ENCODE assay signal across 17 cellular contexts in the genomic region with DNA sequence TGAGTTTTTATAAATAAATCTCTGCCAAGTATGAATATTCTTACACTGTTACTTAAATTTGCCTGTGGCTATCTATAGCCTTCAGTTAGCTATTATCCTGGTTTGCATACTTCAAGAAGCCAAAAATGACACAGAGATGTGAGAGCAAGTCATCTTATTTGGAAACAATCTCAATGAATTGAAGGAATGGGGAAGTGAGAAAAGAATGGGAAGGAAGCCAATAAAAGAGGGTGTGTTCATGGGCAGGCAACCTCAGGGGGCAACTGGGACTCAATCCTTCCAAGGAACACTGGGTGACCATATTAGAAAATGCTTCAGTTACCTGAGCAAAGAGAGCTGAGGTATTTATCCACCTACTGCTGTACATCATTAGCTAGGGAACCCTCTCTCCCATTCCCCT. TPM values are rescaled to one million over a fixed set of nuclear protein-coding genes. Genes with fewer than 3 reads are reported as not detected.
"Had no signal": no experiment of that assay in that cellular context is flagged by ENCODE, and none has a peak within 500 bp of the region (broad histone marks: within the 10 kb centered on the region; RNA-seq: fewer than 3 reads in every experiment).

No MANE protein-coding gene starts in this region.

- DNase-seq: activated CD4-positive, alpha-beta T cell treated with anti-CD3 and anti-CD28 coated beads for 1 hour; activated CD4-positive, alpha-beta T cell treated with anti-CD3 and anti-CD28 coated beads, Interleukin-2, amount 50 U/mL, for 48 hours; activated CD8-positive, alpha-beta memory T cell treated with anti-CD3 and anti-CD28 coated beads, Interleukin-2, amount 10 ng/mL, durations not matched to agents 7 days and 5 days; activated gamma-delta T cell; activated T-cell treated with anti-CD3 and anti-CD28 coated beads, Interleukin-2, amount 50 U/mL, for 4 hours; amygdala; effector memory CD8-positive, alpha-beta T cell; left cardiac atrium; lower lobe of right lung; midbrain; pancreas; retina; stimulated activated CD4-positive, alpha-beta T cell treated with anti-CD3 and anti-CD28 coated beads, Interleukin-4, amount 100 ng/mL, for 4 hours; stimulated activated naive CD8-positive, alpha-beta T cell treated with anti-CD3 and anti-CD28 coated beads, Interleukin-15, amount 100 ng/mL, for 72 hours; testis had no signal

RNA-seq across cellular contexts. Expression of a gene that starts 9.9 kb away (rescaled TPM):
- total RNA-seq: activated CD8-positive, alpha-beta memory T cell treated with anti-CD3 and anti-CD28 coated beads, Interleukin-2, amount 10 ng/mL, durations not matched to agents 7 days and 5 days; activated T-cell treated with anti-CD3 and anti-CD28 coated beads, Interleukin-2, amount 50 U/mL, for 4 hours; fibroblast of villous mesenchyme; left cardiac atrium; lower lobe of right lung; ureter had no signal
